In the genomic region with DNA sequence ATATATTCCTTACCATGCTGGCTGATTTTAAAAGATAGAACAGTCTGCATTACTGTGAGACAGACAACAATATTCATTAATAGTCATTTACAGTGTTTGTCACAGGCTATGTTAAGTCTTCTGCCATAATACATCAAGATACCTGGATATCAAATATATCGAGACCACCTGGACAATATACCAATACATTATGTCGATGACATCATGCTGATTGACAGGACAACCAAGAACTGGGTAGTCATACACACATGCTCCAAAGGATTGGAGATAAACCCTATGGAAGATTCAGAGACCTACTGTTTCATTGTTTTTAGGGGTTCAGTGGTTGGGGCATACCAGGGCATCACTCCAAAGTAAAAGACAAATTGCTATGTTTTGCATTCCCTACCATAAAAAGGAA, we compare ENCODE assay signal across 27 cellular contexts. TPM values are rescaled to one million over a fixed set of nuclear protein-coding genes. Genes with fewer than 3 reads are reported as not detected.
DNase-seq lines count a peak whose midpoint lies in the region; ATAC-seq, FAIRE-seq and TF ChIP-seq lines count a peak whose summit lies in the region.
"Had no signal": no experiment of that assay in that cellular context is flagged by ENCODE, and none has a peak within 500 bp of the region (broad histone marks: within the 10 kb centered on the region; RNA-seq: fewer than 3 reads in every experiment).

No MANE protein-coding gene starts in this region.

- TF ChIP-seq CTCF in HepG2 (CRISPR knock-in tag; IDR thresholded peaks at IDR 0.05) (no peak), right lobe of liver (IDR thresholded peaks at IDR 0.05) (no peak), K562 (IDR thresholded peaks at IDR 0.05 in 2 of 3, conservative IDR thresholded peaks at IDR 0.05 in 1 of 3; ENCODE audit: insufficient read depth in 2 of 3, low read depth in 1 of 3, low read length in 3 of 3) (no peak)

- H3K4me3 ChIP-seq in HepG2 (replicated peaks in 1 of 3; ENCODE audit: insufficient read depth in 1 of 3, low read depth in 2 of 3, low read length in 3 of 3) (no peak overlapping the region), right lobe of liver (no peak overlapping the region), K562 (no peak overlapping the region)
- H3K4me3 ChIP-seq: A549; BLaER1 treated with 17β-estradiol and CSF1 and Interleukin-3, amounts not matched to agents 10 nM and 100 nM; GM12878 had no signal

- BruUV-seq in HepG2 (replicated peaks; lab: Mats Ljungman, UMichigan) = no TSS peak
- BruUV-seq in K562 (replicated peaks; lab: Mats Ljungman, UMichigan) = no TSS peak

- no peaks in the 10 kb centered on the region for H3K36me3 ChIP-seq in HepG2 (replicated peaks in 1 of 2; ENCODE audit: control insufficient read depth in 1 of 2, insufficient read depth in 2 of 2, low read length in 2 of 2)
- H3K36me3 ChIP-seq in right lobe of liver = no peaks in the 10 kb centered on the region
- no peaks in the 10 kb centered on the region for H3K36me3 ChIP-seq in K562 (ENCODE audit: control insufficient read depth, insufficient read depth, low read length)
- H3K36me3 ChIP-seq: BLaER1 treated with 17β-estradiol and CSF1 and Interleukin-3, amounts not matched to agents 10 nM and 100 nM had no signal

- TF ChIP-seq EP300 in HepG2 (IDR thresholded peaks at IDR 0.05; ENCODE audit: low read depth in 2 of 2, low read length in 2 of 2) (no peak), HepG2 (CRISPR knock-in tag; IDR thresholded peaks at IDR 0.05; ENCODE audit: borderline replicate concordance) (no peak), K562 (IDR thresholded peaks at IDR 0.05; ENCODE audit: low read length) (no peak)

- H3K79me2 ChIP-seq in HepG2 (ENCODE audit: insufficient read depth, low read length) = no peaks in the 10 kb centered on the region
- H3K79me2 ChIP-seq in K562 (ENCODE audit: control insufficient read depth, insufficient read depth, low read length) = no peaks in the 10 kb centered on the region

- no peak for ATAC-seq in activated naive CD4-positive, alpha-beta T cell treated with anti-CD3 and anti-CD28 coated beads, Interleukin-2, amount 50 U/mL, for 72 hours
- ATAC-seq in HepG2 = no peak
- ATAC-seq in right lobe of liver = no peak
- no peak for ATAC-seq in K562
- ATAC-seq in HG02840 (IDR thresholded peaks at IDR 0.05; ENCODE audit: low FRiP score, unreplicated experiment) = no peak
- ATAC-seq: A549, GM12878 had no signal

- no peaks in the 10 kb centered on the region for H3K27me3 Mint-ChIP-seq in activated naive CD4-positive, alpha-beta T cell treated with anti-CD3 and anti-CD28 coated beads, Interleukin-2, amount 50 U/mL, for 24 hours
- H3K27me3 Mint-ChIP-seq: B cell; CD4-positive, alpha-beta memory T cell; CD8-positive, alpha-beta memory T cell had no signal

- in situ Hi-C loops in HepG2 (cut with HindIII; ENCODE audit: extremely low pct_ligation_motif_present, low pct_unique_long_range_greater_than_20kb) = no loop called here
- in situ Hi-C loops in K562 (cut with MboI) = no loop called here

- no peak for TF ChIP-seq POLR2A in HepG2 (IDR thresholded peaks at IDR 0.05; ENCODE audit: insufficient read depth in 1 of 2, low read depth in 2 of 2, low read length in 2 of 2)
- TF ChIP-seq POLR2A in right lobe of liver (IDR thresholded peaks at IDR 0.05) = no peak
- no peak for TF ChIP-seq POLR2A in K562 (conservative IDR thresholded peaks at IDR 0.05)

- WGBS in HepG2 (ENCODE audit: low lambda C conversion rate) = 34% methylated on average over 2 of the region's 2 CpGs
- WGBS in right lobe of liver (ENCODE audit: insufficient coverage, low coverage, low lambda C conversion rate, missing lambda C conversion rate) = 81% methylated on average over 2 of the region's 2 CpGs
- WGBS in K562 (ENCODE audit: insufficient coverage, low coverage, missing lambda C conversion rate) = 3% methylated on average over 2 of the region's 2 CpGs

- TF ChIP-seq RAD21 in HepG2 (CRISPR knock-in tag; IDR thresholded peaks at IDR 0.05) = no peak
- no peak for TF ChIP-seq RAD21 in K562 (CRISPR knock-in tag; conservative IDR thresholded peaks at IDR 0.05 in 1 of 2, IDR thresholded peaks at IDR 0.05 in 1 of 2)

- H3K9me3 Mint-ChIP-seq in activated naive CD4-positive, alpha-beta T cell treated with anti-CD3 and anti-CD28 coated beads, Interleukin-2, amount 50 U/mL, for 24 hours = peaks cover 12% of the 10 kb centered on the region
- peaks cover 0 to 25% of the 10 kb centered on the region in 2 donors for H3K9me3 Mint-ChIP-seq in activated naive CD4-positive, alpha-beta T cell treated with anti-CD3 and anti-CD28 coated beads, Interleukin-2, amount 50 U/mL, for 72 hours

- no peak for FAIRE-seq in HepG2 (lab: Jason Lieb, UNC)
- no peak for FAIRE-seq in K562 (lab: Jason Lieb, UNC)
- FAIRE-seq in urothelium cell line (lab: Jason Lieb, UNC) = peak; percentile 75
- FAIRE-seq: A549, GM12878, GM12892, GM18507 had no signal

- H3K9me3 ChIP-seq in HepG2 (ENCODE audit: low read length) (no peaks in the 10 kb centered on the region), right lobe of liver (no peaks in the 10 kb centered on the region), K562 (replicated peaks; ENCODE audit: control insufficient read depth, insufficient read depth, low read depth, low read length) (no peaks in the 10 kb centered on the region)
- H3K9me3 ChIP-seq: A549 had no signal

- no peak overlapping the region for H3K4me2 ChIP-seq in HepG2 (ENCODE audit: low read depth, low read length)
- no peak overlapping the region for H3K4me2 ChIP-seq in K562 (ENCODE audit: insufficient read depth, low read length)
- H3K4me2 ChIP-seq: A549; BLaER1 treated with 17β-estradiol and CSF1 and Interleukin-3, amounts not matched to agents 10 nM and 100 nM had no signal

- CTCF ChIA-PET in HepG2 (lab: Yijun Ruan, JAX; ENCODE audit: low intra/inter-chr PET ratio, low total read pairs) = no interaction called here
- CTCF ChIA-PET in K562 (lab: Yijun Ruan, JAX; ENCODE audit: low intra/inter-chr PET ratio) = no interaction called here

- H3K4me3 Mint-ChIP-seq in activated naive CD4-positive, alpha-beta T cell treated with anti-CD3 and anti-CD28 coated beads, Interleukin-2, amount 50 U/mL, for 24 hours = no peak overlapping the region
- H3K4me3 Mint-ChIP-seq: B cell; CD4-positive, alpha-beta memory T cell; CD8-positive, alpha-beta memory T cell had no signal

- H3K27me3 ChIP-seq in HepG2 (ENCODE audit: control insufficient read depth in 1 of 2, insufficient read depth in 2 of 2, low read length in 2 of 2) (peaks cover 1 to 5% of the 10 kb centered on the region in 2 experiments; a peak in 2 of 5 replicates), right lobe of liver (no peaks in the 10 kb centered on the region), K562 (ENCODE audit: control insufficient read depth in 2 of 2, insufficient read depth in 2 of 2, low read length in 2 of 2) (peaks cover 2 to 4% of the 10 kb centered on the region in 2 experiments; a peak in 1 of 5 replicates)
- H3K27me3 ChIP-seq: BLaER1 treated with 17β-estradiol and CSF1 and Interleukin-3, amounts not matched to agents 10 nM and 100 nM had no signal

- H4K20me1 ChIP-seq in HepG2 (ENCODE audit: insufficient read depth, low read length) (no peaks in the 10 kb centered on the region), K562 (replicated peaks; ENCODE audit: control insufficient read depth, insufficient read depth, low read length) (no peaks in the 10 kb centered on the region)
- H4K20me1 ChIP-seq: BLaER1 treated with 17β-estradiol and CSF1 and Interleukin-3, amounts not matched to agents 10 nM and 100 nM had no signal

- intact Hi-C loops in HepG2 (cut with micrococcal nuclease; ENCODE audit: unreplicated experiment) = no loop called here
- intact Hi-C loops in right lobe of liver (cut with DNase I) = no loop called here
- intact Hi-C loops in K562 (cut with micrococcal nuclease) = no loop called here

- peaks cover 3% of the 10 kb centered on the region for H3K36me3 Mint-ChIP-seq in activated naive CD4-positive, alpha-beta T cell treated with anti-CD3 and anti-CD28 coated beads, Interleukin-2, amount 50 U/mL, for 24 hours
- peaks cover 11 to 32% of the 10 kb centered on the region in 2 donors for H3K36me3 Mint-ChIP-seq in activated naive CD4-positive, alpha-beta T cell treated with anti-CD3 and anti-CD28 coated beads, Interleukin-2, amount 50 U/mL, for 72 hours

- peaks cover 60% of the 10 kb centered on the region for H3K4me1 Mint-ChIP-seq in activated naive CD4-positive, alpha-beta T cell treated with anti-CD3 and anti-CD28 coated beads, Interleukin-2, amount 50 U/mL, for 24 hours

- no peaks in the 10 kb centered on the region for H3K4me1 ChIP-seq in HepG2 (ENCODE audit: insufficient read depth, low read length)
- H3K4me1 ChIP-seq in right lobe of liver = no peaks in the 10 kb centered on the region
- H3K4me1 ChIP-seq in K562 (replicated peaks in 1 of 2; ENCODE audit: control insufficient read depth in 2 of 2, insufficient read depth in 2 of 2, low read length in 2 of 2) = peaks cover 0 to 6% of the 10 kb centered on the region in 2 experiments; a peak in 1 of 5 replicates
- H3K4me1 ChIP-seq: A549; BLaER1 treated with 17β-estradiol and CSF1 and Interleukin-3, amounts not matched to agents 10 nM and 100 nM had no signal

- peak overlapping the region; percentile 30 for H3K27ac Mint-ChIP-seq in activated naive CD4-positive, alpha-beta T cell treated with anti-CD3 and anti-CD28 coated beads, Interleukin-2, amount 50 U/mL, for 24 hours
- H3K27ac Mint-ChIP-seq in activated naive CD4-positive, alpha-beta T cell treated with anti-CD3 and anti-CD28 coated beads, Interleukin-2, amount 50 U/mL, for 72 hours = no peak overlapping the region
- H3K27ac Mint-ChIP-seq: B cell had no signal

- no peak overlapping the region for H2AFZ ChIP-seq in HepG2 (ENCODE audit: low read length)
- H2AFZ ChIP-seq in K562 (ENCODE audit: low read depth, low read length) = no peak overlapping the region

- POLR2A ChIA-PET in HepG2 (lab: Yijun Ruan, JAX) = no interaction called here
- POLR2A ChIA-PET in K562 (lab: Yijun Ruan, JAX) = interaction anchor here (0.5 kb wide), 1 partner anchor 55 kb away, joined by 3 read pairs; no protein-coding TSS in a partner anchor

- no peak for DNase-seq in activated naive CD4-positive, alpha-beta T cell treated with anti-CD3 and anti-CD28 coated beads, Interleukin-2, amount 50 U/mL, for 72 hours (ENCODE audit: low spot score in 2 of 2)
- DNase-seq in HepG2 (ENCODE audit: low spot score) (no peak), right lobe of liver (no peak), K562 (ENCODE audit: extremely low read depth in 1 of 4, low spot score in 3 of 4) (no peak), urothelium cell line (ENCODE audit: low spot score) (no peak), SKM-1 treated with dmso at 0.1 percent for 144 hours (lab: John Stamatoyannopoulos, UW; ENCODE audit: unreplicated experiment) (no peak)
- DNase-seq: AML-193; CD4-positive, alpha-beta memory T cell; CD8-positive, alpha-beta memory T cell; COR-L47; DMS 273 treated with DMSO at 0.1 percent for 48 hours; DMS153; DMS53; DMS79; DND-41; EL; GDM1 had no signal

- H3K9ac ChIP-seq in HepG2 (ENCODE audit: insufficient read depth, low read depth, low read length) = no peak overlapping the region
- H3K9ac ChIP-seq in K562 (ENCODE audit: insufficient read depth in 1 of 2, low read depth in 2 of 2, low read length in 2 of 2) = no peak overlapping the region
- H3K9ac ChIP-seq: BLaER1 treated with 17β-estradiol and CSF1 and Interleukin-3, amounts not matched to agents 10 nM and 100 nM had no signal

- H3K27ac ChIP-seq in HepG2 (ENCODE audit: extremely low read length, insufficient read depth, low read length) = no peak overlapping the region
- no peak overlapping the region for H3K27ac ChIP-seq in right lobe of liver
- H3K27ac ChIP-seq in K562 (ENCODE audit: extremely low read depth, low read depth, low read length) = no peak overlapping the region
- H3K27ac ChIP-seq: 22Rv1; A549; BLaER1 treated with 17β-estradiol and CSF1 and Interleukin-3, amounts not matched to agents 10 nM and 100 nM; C4-2B had no signal

- H3K9me1 ChIP-seq in K562 (ENCODE audit: control insufficient read depth, insufficient read depth, low read length) = no peaks in the 10 kb centered on the region

RNA-seq across cellular contexts. Expression of gene SMCHD1, which starts 26.5 kb away (rescaled TPM):
- 100 to 1,000 TPM; 112 to 136 TPM for total RNA-seq in activated naive CD4-positive, alpha-beta T cell treated with anti-CD3 and anti-CD28 coated beads, Interleukin-2, amount 50 U/mL, for 72 hours
- 93.6 and 110 TPM in 2 replicates for total RNA-seq in HepG2 (2016; rRNA removed; fragmentation: Illumina TruSeq; extraction: Trizol)
- 13.6 and 15.9 TPM in 2 replicates for total RNA-seq in HepG2 (2016; cell fraction: cytosol; rRNA removed; fragmentation: Illumina TruSeq; extraction: Trizol; ENCODE audit: low read depth)
- 84.6 and 113 TPM in 2 replicates for total RNA-seq in HepG2 (2016; cell fraction: insoluble cytoplasmic fraction; rRNA removed; fragmentation: Illumina TruSeq; extraction: Trizol)
- 23.8 and 24.6 TPM in 2 replicates for total RNA-seq in HepG2 (2016; cell fraction: membrane; rRNA removed; fragmentation: Illumina TruSeq; extraction: Trizol)
- 173 and 188 TPM in 2 replicates for total RNA-seq in HepG2 (2016; cell fraction: nucleus; rRNA removed; fragmentation: Illumina TruSeq; extraction: Trizol)
- polyA plus RNA-seq in HepG2 (2011; rRNA removed) = 17.9 and 21.4 TPM in 2 replicates
- polyA plus RNA-seq in HepG2 (2011; cell fraction: cytosol; rRNA removed) = 6.3 and 9.9 TPM in 2 replicates
- 24.2 and 26.2 TPM in 2 replicates for polyA plus RNA-seq in HepG2 (2011; cell fraction: nucleus; rRNA removed)
- 24.4 and 28.6 TPM in 2 replicates for polyA plus RNA-seq in HepG2 (2012)
- 0.93 and 1.4 TPM in 2 replicates for polyA plus RNA-seq in HepG2 (2016; cell fraction: cytosol; fragmentation: Illumina TruSeq; extraction: Trizol; ENCODE audit: low read depth)
- polyA plus RNA-seq in HepG2 (2016; cell fraction: insoluble cytoplasmic fraction; fragmentation: Illumina TruSeq; extraction: Trizol; ENCODE audit: low read depth) = 52.1 and 55.6 TPM in 2 replicates
- polyA plus RNA-seq in HepG2 (2016; cell fraction: membrane; fragmentation: Illumina TruSeq; extraction: Trizol; ENCODE audit: low read depth) = 2.3 and 3.4 TPM in 2 replicates
- 90.4 and 91.3 TPM in 2 replicates for polyA plus RNA-seq in HepG2 (2016; cell fraction: nucleus; fragmentation: Illumina TruSeq; extraction: Trizol; ENCODE audit: insufficient read depth, low read depth)
- 18.4 and 33.4 TPM in 2 replicates for polyA minus RNA-seq in HepG2 (2011; rRNA and poly(A)+ RNA removed; ENCODE audit: low replicate concordance)
- 38.2 and 47.6 TPM in 2 replicates for polyA minus RNA-seq in HepG2 (2011; cell fraction: cytosol; rRNA and poly(A)+ RNA removed)
- polyA minus RNA-seq in HepG2 (2011; cell fraction: nucleus; rRNA and poly(A)+ RNA removed) = 266 and 276 TPM in 2 replicates
- total RNA-seq in right lobe of liver = 10 to 100 TPM; 13.9 to 31.0 (median 17.3) TPM
- 142 and 837 TPM in 2 replicates for total RNA-seq in K562 (2011; cell fraction: chromatin; rRNA removed; ENCODE audit: low replicate concordance)
- 44.9 and 97.0 TPM in 2 replicates for total RNA-seq in K562 (2011; cell fraction: nucleolus; rRNA removed)
- 201 and 257 TPM in 2 replicates for total RNA-seq in K562 (2011; cell fraction: nucleoplasm; rRNA removed)
- total RNA-seq in K562 (2014; rRNA removed) = 68.5 and 83.0 TPM in 2 replicates
- 119 and 130 TPM in 2 replicates for total RNA-seq in K562 (2014; rRNA removed; fragmentation: Illumina TruSeq; extraction: Trizol)
- 131 and 144 TPM in 2 replicates for total RNA-seq in K562 (2015; rRNA removed; fragmentation: Illumina TruSeq; extraction: Trizol)
- 65.2 and 71.1 TPM in 2 replicates for total RNA-seq in K562 (2021)
- polyA plus RNA-seq in K562 (2011; rRNA removed) = 71.4 and 72.7 TPM in 2 replicates
- polyA plus RNA-seq in K562 (2011; cell fraction: cytosol; rRNA removed) = 8.8 and 31.4 TPM in 2 replicates
- 72.9 and 143 TPM in 2 replicates for polyA plus RNA-seq in K562 (2011; cell fraction: nucleus; rRNA removed)
- polyA plus RNA-seq in K562 (2012) = 31.5 and 37.2 TPM in 2 replicates
- polyA plus RNA-seq in K562 (2014; fragmentation: Illumina TruSeq; extraction: Trizol) = 64.4 and 76.4 TPM in 2 replicates
- polyA plus RNA-seq in K562 (2014; fragmentation: Nextera tagmentation; extraction: Ambion mirVana) = 1 to 10 TPM; 6.3 to 6.6 TPM
- 48.5 and 58.2 TPM in 2 replicates for polyA plus RNA-seq in K562 (2014; rRNA removed)
- 235 and 351 TPM in 2 replicates for polyA minus RNA-seq in K562 (2011; rRNA and poly(A)+ RNA removed)
- polyA minus RNA-seq in K562 (2011; cell fraction: cytosol; rRNA and poly(A)+ RNA removed) = 91.7 and 120 TPM in 2 replicates
- 163 and 443 TPM in 2 replicates for polyA minus RNA-seq in K562 (2011; cell fraction: nucleus; rRNA and poly(A)+ RNA removed)

RNA-seq across cellular contexts. Expression of gene NDC80, which starts 57.6 kb away (rescaled TPM):
- total RNA-seq in activated naive CD4-positive, alpha-beta T cell treated with anti-CD3 and anti-CD28 coated beads, Interleukin-2, amount 50 U/mL, for 72 hours = 100 to 1,000 TPM in 1 of 2 donors, 10 to 100 TPM in 1; 66.8 to 117 TPM
- total RNA-seq in HepG2 (2016; rRNA removed; fragmentation: Illumina TruSeq; extraction: Trizol) (33.0 and 47.0 TPM in 2 replicates), right lobe of liver (1 to 10 TPM in 2 of 6 experiments, under 1 TPM in 3, not detected in 1; 0.34 to 1.6 (median 0.55) TPM), K562 (2014; rRNA removed) (68.1 and 71.1 TPM in 2 replicates), K562 (2014; rRNA removed; fragmentation: Illumina TruSeq; extraction: Trizol) (90.9 and 113 TPM in 2 replicates), K562 (2015; rRNA removed; fragmentation: Illumina TruSeq; extraction: Trizol) (66.7 and 70.4 TPM in 2 replicates), K562 (2021) (57.0 and 65.2 TPM in 2 replicates)
- total RNA-seq in HepG2 (2016; cell fraction: cytosol; rRNA removed; fragmentation: Illumina TruSeq; extraction: Trizol; ENCODE audit: low read depth) = 4.3 and 6.1 TPM in 2 replicates
- total RNA-seq in HepG2 (2016; cell fraction: insoluble cytoplasmic fraction; rRNA removed; fragmentation: Illumina TruSeq; extraction: Trizol) = 32.7 and 45.7 TPM in 2 replicates
- 8.2 and 9.5 TPM in 2 replicates for total RNA-seq in HepG2 (2016; cell fraction: membrane; rRNA removed; fragmentation: Illumina TruSeq; extraction: Trizol)
- total RNA-seq in HepG2 (2016; cell fraction: nucleus; rRNA removed; fragmentation: Illumina TruSeq; extraction: Trizol) = 28.1 and 31.1 TPM in 2 replicates
- polyA plus RNA-seq in HepG2 (2011; rRNA removed) (5.5 and 9.6 TPM in 2 replicates), K562 (2011; rRNA removed) (74.9 and 85.7 TPM in 2 replicates), K562 (2014; fragmentation: Illumina TruSeq; extraction: Trizol) (79.2 and 83.3 TPM in 2 replicates), K562 (2014; fragmentation: Nextera tagmentation; extraction: Ambion mirVana) (10 to 100 TPM; 89.3 to 97.9 TPM), K562 (2014; rRNA removed) (72.0 and 82.2 TPM in 2 replicates)
- polyA plus RNA-seq in HepG2 (2011; cell fraction: cytosol; rRNA removed) = 3.2 TPM in 2 replicates
- polyA plus RNA-seq in HepG2 (2011; cell fraction: nucleus; rRNA removed) = 5.3 and 6.6 TPM in 2 replicates
- 6.5 and 14.5 TPM in 2 replicates for polyA plus RNA-seq in HepG2 (2012)
- polyA plus RNA-seq in HepG2 (2016; cell fraction: cytosol; fragmentation: Illumina TruSeq; extraction: Trizol; ENCODE audit: low read depth) = 2.0 and 2.1 TPM in 2 replicates
- polyA plus RNA-seq in HepG2 (2016; cell fraction: insoluble cytoplasmic fraction; fragmentation: Illumina TruSeq; extraction: Trizol; ENCODE audit: low read depth) = 37.2 and 40.2 TPM in 2 replicates
- polyA plus RNA-seq in HepG2 (2016; cell fraction: membrane; fragmentation: Illumina TruSeq; extraction: Trizol; ENCODE audit: low read depth) = 2.4 and 3.5 TPM in 2 replicates
- polyA plus RNA-seq in HepG2 (2016; cell fraction: nucleus; fragmentation: Illumina TruSeq; extraction: Trizol; ENCODE audit: insufficient read depth, low read depth) = 23.0 and 26.5 TPM in 2 replicates
- 6.0 and 39.3 TPM in 2 replicates for polyA minus RNA-seq in HepG2 (2011; rRNA and poly(A)+ RNA removed; ENCODE audit: low replicate concordance)
- polyA minus RNA-seq in HepG2 (2011; cell fraction: cytosol; rRNA and poly(A)+ RNA removed) = 5.6 and 7.0 TPM in 2 replicates
- polyA minus RNA-seq in HepG2 (2011; cell fraction: nucleus; rRNA and poly(A)+ RNA removed) = 32.8 and 47.0 TPM in 2 replicates
- total RNA-seq in K562 (2011; cell fraction: chromatin; rRNA removed; ENCODE audit: low replicate concordance) = 68.9 and 113 TPM in 2 replicates
- total RNA-seq in K562 (2011; cell fraction: nucleolus; rRNA removed) = 48.7 and 60.1 TPM in 2 replicates
- 79.1 and 126 TPM in 2 replicates for total RNA-seq in K562 (2011; cell fraction: nucleoplasm; rRNA removed)
- polyA plus RNA-seq in K562 (2011; cell fraction: cytosol; rRNA removed) = 15.8 and 23.4 TPM in 2 replicates
- polyA plus RNA-seq in K562 (2011; cell fraction: nucleus; rRNA removed) = 45.5 and 71.8 TPM in 2 replicates
- polyA plus RNA-seq in K562 (2012) = 57.1 and 60.2 TPM in 2 replicates
- 79.0 and 99.1 TPM in 2 replicates for polyA minus RNA-seq in K562 (2011; rRNA and poly(A)+ RNA removed)
- 29.9 and 36.9 TPM in 2 replicates for polyA minus RNA-seq in K562 (2011; cell fraction: cytosol; rRNA and poly(A)+ RNA removed)
- 63.4 and 97.6 TPM in 2 replicates for polyA minus RNA-seq in K562 (2011; cell fraction: nucleus; rRNA and poly(A)+ RNA removed)

RNA-seq across cellular contexts. Expression of gene METTL4, which starts 57.7 kb away (rescaled TPM):
- 10 to 100 TPM; 20.3 to 57.4 TPM for total RNA-seq in activated naive CD4-positive, alpha-beta T cell treated with anti-CD3 and anti-CD28 coated beads, Interleukin-2, amount 50 U/mL, for 72 hours
- total RNA-seq in HepG2 (2016; rRNA removed; fragmentation: Illumina TruSeq; extraction: Trizol) = 6.8 and 8.4 TPM in 2 replicates
- 2.2 and 2.6 TPM in 2 replicates for total RNA-seq in HepG2 (2016; cell fraction: cytosol; rRNA removed; fragmentation: Illumina TruSeq; extraction: Trizol; ENCODE audit: low read depth)
- total RNA-seq in HepG2 (2016; cell fraction: insoluble cytoplasmic fraction; rRNA removed; fragmentation: Illumina TruSeq; extraction: Trizol) = 10.4 and 11.1 TPM in 2 replicates
- 7.2 and 9.1 TPM in 2 replicates for total RNA-seq in HepG2 (2016; cell fraction: membrane; rRNA removed; fragmentation: Illumina TruSeq; extraction: Trizol)
- 14.4 and 14.8 TPM in 2 replicates for total RNA-seq in HepG2 (2016; cell fraction: nucleus; rRNA removed; fragmentation: Illumina TruSeq; extraction: Trizol)
- 5.6 and 8.1 TPM in 2 replicates for polyA plus RNA-seq in HepG2 (2011; rRNA removed)
- 2.8 and 3.9 TPM in 2 replicates for polyA plus RNA-seq in HepG2 (2011; cell fraction: cytosol; rRNA removed)
- polyA plus RNA-seq in HepG2 (2011; cell fraction: nucleus; rRNA removed) = 5.4 and 6.7 TPM in 2 replicates
- 5.7 and 6.2 TPM in 2 replicates for polyA plus RNA-seq in HepG2 (2012)
- 2.6 and 3.4 TPM in 2 replicates for polyA plus RNA-seq in HepG2 (2016; cell fraction: cytosol; fragmentation: Illumina TruSeq; extraction: Trizol; ENCODE audit: low read depth)
- 9.9 and 13.8 TPM in 2 replicates for polyA plus RNA-seq in HepG2 (2016; cell fraction: insoluble cytoplasmic fraction; fragmentation: Illumina TruSeq; extraction: Trizol; ENCODE audit: low read depth)
- 4.2 and 5.2 TPM in 2 replicates for polyA plus RNA-seq in HepG2 (2016; cell fraction: membrane; fragmentation: Illumina TruSeq; extraction: Trizol; ENCODE audit: low read depth)
- 22.4 and 23.4 TPM in 2 replicates for polyA plus RNA-seq in HepG2 (2016; cell fraction: nucleus; fragmentation: Illumina TruSeq; extraction: Trizol; ENCODE audit: insufficient read depth, low read depth)
- 4.1 and 12.7 TPM in 2 replicates for polyA minus RNA-seq in HepG2 (2011; rRNA and poly(A)+ RNA removed; ENCODE audit: low replicate concordance)
- polyA minus RNA-seq in HepG2 (2011; cell fraction: cytosol; rRNA and poly(A)+ RNA removed) = 3.7 and 3.9 TPM in 2 replicates
- polyA minus RNA-seq in HepG2 (2011; cell fraction: nucleus; rRNA and poly(A)+ RNA removed) = 20.5 and 21.6 TPM in 2 replicates
- 1 to 10 TPM; 3.2 to 4.9 (median 3.3) TPM for total RNA-seq in right lobe of liver
- total RNA-seq in K562 (2011; cell fraction: chromatin; rRNA removed; ENCODE audit: low replicate concordance) = 33.8 and 79.6 TPM in 2 replicates
- 12.7 and 20.7 TPM in 2 replicates for total RNA-seq in K562 (2011; cell fraction: nucleolus; rRNA removed)
- total RNA-seq in K562 (2011; cell fraction: nucleoplasm; rRNA removed) = 26.4 and 52.7 TPM in 2 replicates
- total RNA-seq in K562 (2014; rRNA removed) = 7.9 and 12.3 TPM in 2 replicates
- total RNA-seq in K562 (2014; rRNA removed; fragmentation: Illumina TruSeq; extraction: Trizol) = 25.6 and 27.9 TPM in 2 replicates
- 17.2 and 19.8 TPM in 2 replicates for total RNA-seq in K562 (2015; rRNA removed; fragmentation: Illumina TruSeq; extraction: Trizol)
- 19.3 and 22.5 TPM in 2 replicates for total RNA-seq in K562 (2021)
- polyA plus RNA-seq in K562 (2011; rRNA removed) = 26.6 and 28.2 TPM in 2 replicates
- polyA plus RNA-seq in K562 (2011; cell fraction: cytosol; rRNA removed) = 5.1 and 17.4 TPM in 2 replicates
- 13.5 and 24.2 TPM in 2 replicates for polyA plus RNA-seq in K562 (2011; cell fraction: nucleus; rRNA removed)
- polyA plus RNA-seq in K562 (2012) = 16.2 and 17.7 TPM in 2 replicates
- 19.8 and 22.1 TPM in 2 replicates for polyA plus RNA-seq in K562 (2014; fragmentation: Illumina TruSeq; extraction: Trizol)
- 10 to 100 TPM; 27.1 to 32.8 TPM for polyA plus RNA-seq in K562 (2014; fragmentation: Nextera tagmentation; extraction: Ambion mirVana)
- polyA plus RNA-seq in K562 (2014; rRNA removed) = 17.0 and 18.5 TPM in 2 replicates
- 28.0 and 34.2 TPM in 2 replicates for polyA minus RNA-seq in K562 (2011; rRNA and poly(A)+ RNA removed)
- polyA minus RNA-seq in K562 (2011; cell fraction: cytosol; rRNA and poly(A)+ RNA removed) = 7.4 and 9.9 TPM in 2 replicates
- polyA minus RNA-seq in K562 (2011; cell fraction: nucleus; rRNA and poly(A)+ RNA removed) = 10.9 and 27.9 TPM in 2 replicates
